Comparison of ENCODE assay signal across 9 cellular contexts in genomic region chr9:12884736-12885395, GRCh38.
DNase-seq lines count a peak whose midpoint lies in the region; ATAC-seq and TF ChIP-seq lines count a peak whose summit lies in the region.
"Had no signal": no experiment of that assay in that cellular context is flagged by ENCODE, and none has a peak within 500 bp of the region (broad histone marks: within the 10 kb centered on the region; RNA-seq: fewer than 3 reads in every experiment).

No MANE protein-coding gene starts in this region.

- peak; percentile 2 for DNase-seq in SIG-M5 treated with dmso at 0.1 percent for 504 hours (lab: John Stamatoyannopoulos, UW; ENCODE audit: unreplicated experiment)
- DNase-seq in SIG-M5 (lab: John Stamatoyannopoulos, UW): no peak
- peak; percentile 4 for DNase-seq in iPS DF 6.9 (ENCODE audit: low read depth, low spot score)
- no peak for DNase-seq in uterus

- H3K9me3 ChIP-seq in iPS DF 6.9 (ENCODE audit: control insufficient read depth, insufficient read depth, low read length) (no peaks in the 10 kb centered on the region), uterus (no peaks in the 10 kb centered on the region)

- no peaks in the 10 kb centered on the region for H3K4me1 ChIP-seq in iPS DF 6.9 (ENCODE audit: control insufficient read depth, insufficient read depth, low read length)
- no peaks in the 10 kb centered on the region for H3K4me1 ChIP-seq in uterus
- H3K4me1 ChIP-seq: parathyroid adenoma had no signal

- no peaks in the 10 kb centered on the region for H3K36me3 ChIP-seq in iPS DF 6.9 (ENCODE audit: control insufficient read depth, insufficient read depth, low read length)
- H3K36me3 ChIP-seq in uterus: no peaks in the 10 kb centered on the region

- no CpG with 5 or more reads among the region's 4 CpGs for WGBS in iPS DF 6.9 (ENCODE audit: insufficient coverage, insufficient read length)

- H3K27ac ChIP-seq in iPS DF 6.9 (ENCODE audit: low read length) (no peak overlapping the region), uterus (no peak overlapping the region)
- H3K27ac ChIP-seq: parathyroid adenoma had no signal

- H3K4me3 ChIP-seq in WI38 (ENCODE audit: low read depth, low read length) (no peak overlapping the region), iPS DF 6.9 (ENCODE audit: low read length) (no peak overlapping the region), uterus (no peak overlapping the region)

- H3K27me3 ChIP-seq in iPS DF 6.9 (ENCODE audit: control insufficient read depth, insufficient read depth, low read length): no peaks in the 10 kb centered on the region
- H3K27me3 ChIP-seq in uterus: no peaks in the 10 kb centered on the region

- intact Hi-C loops in uterus (cut with DNase I; ENCODE audit: low total_unique reads): no loop called here

- TF ChIP-seq CTCF in WI38 (IDR thresholded peaks at IDR 0.05; ENCODE audit: low read depth, low read length) (peak; percentile 24; the same call in 1 of the 2 replicates), uterus (IDR thresholded peaks at IDR 0.05) (peak; percentile 52 to 63 (median 56))

- no peak for ATAC-seq in HG03520 (IDR thresholded peaks at IDR 0.05; ENCODE audit: unreplicated experiment)
- no peak for ATAC-seq in HG02938 (IDR thresholded peaks at IDR 0.05; ENCODE audit: unreplicated experiment)
- ATAC-seq in HG03442 (IDR thresholded peaks at IDR 0.05; ENCODE audit: unreplicated experiment): no peak

- TF ChIP-seq POLR2A in uterus (IDR thresholded peaks at IDR 0.05): no peak

Comparison
In these comparisons a context has a peak if more than half of its experiments do, and no peak if none do; other contexts are left out.
1. DNase-seq: peak in SIG-M5 treated with dmso at 0.1 percent for 504 hours (single experiment) and iPS DF 6.9 (single experiment); none in SIG-M5 (single experiment) and uterus (0 of 2).